ENCODE assay signal across 31 cellular contexts in genomic region chr4:73743825-73744602, GRCh38. TPM values are rescaled to one million over a fixed set of nuclear protein-coding genes. Genes with fewer than 3 reads are reported as not detected.
"Had no signal": no experiment of that assay in that cellular context is flagged by ENCODE, and none has a peak within 500 bp of the region (broad histone marks: within the 10 kb centered on the region; RNA-seq: fewer than 3 reads in every experiment).

No MANE protein-coding gene starts in this region.

- H3K4me1 Mint-ChIP-seq: activated T-helper 17 cell treated with anti-CD3 and anti-CD28 coated beads, Interleukin-2, amount 50 U/mL, for 72 hours; endodermal cell; mesothelial cell of epicardium; naive B cell; neural crest cell had no signal

- H3K4me3 Mint-ChIP-seq: activated CD4-positive, alpha-beta memory T cell treated with anti-CD3 and anti-CD28 coated beads for 36 hours; activated CD4-positive, alpha-beta T cell treated with anti-CD3 and anti-CD28 coated beads, Interleukin-2, amount 10 ng/mL, durations not matched to agents 24 days and 14 days; activated T-cell treated with anti-CD3 and anti-CD28 coated beads, Interleukin-2, amount 50 U/mL, for 4 hours; activated T-helper 17 cell treated with anti-CD3 and anti-CD28 coated beads, Interleukin-2, amount 50 U/mL, for 72 hours; endodermal cell; mesothelial cell of epicardium; naive B cell; neural crest cell; stimulated activated naive B cell treated with anti-CD40 and anti-IgM and Interleukin-4, amounts not matched to agents 10 μg/mL and 1 μg/mL and 100 μg/mL, for 72 hours; T-helper 1 cell treated with Interleukin-12 subunit alpha and Interleukin-12 subunit beta and Interleukin-4 antibody, amounts not matched to agents 30 μg/mL and 1 μg/mL, for 36 hours had no signal

- ATAC-seq: activated CD4-positive, CD25-positive, alpha-beta regulatory T cell treated with anti-CD3 and anti-CD28 coated beads, Interleukin-2, amount 50 U/mL, for 24 hours; activated T-cell treated with anti-CD3 and anti-CD28 coated beads, Interleukin-2, amount 50 U/mL, for 4 hours; activated T-helper 17 cell treated with anti-CD3 and anti-CD28 coated beads, Interleukin-2, amount 50 U/mL, for 72 hours; left cardiac atrium; left ventricle myocardium superior; right cardiac atrium; stimulated activated naive B cell treated with anti-CD40 and anti-IgM and Interleukin-4, amounts not matched to agents 10 μg/mL and 1 μg/mL and 100 μg/mL, for 72 hours had no signal

- H3K4me1 ChIP-seq: parathyroid adenoma, vagina had no signal

- H3K9me3 Mint-ChIP-seq: activated CD4-positive, alpha-beta T cell treated with anti-CD3 and anti-CD28 coated beads, Interleukin-2, amount 10 ng/mL, durations not matched to agents 24 days and 14 days; activated T-cell treated with anti-CD3 and anti-CD28 coated beads, Interleukin-2, amount 50 U/mL, for 4 hours; activated T-helper 17 cell treated with anti-CD3 and anti-CD28 coated beads, Interleukin-2, amount 50 U/mL, for 72 hours; T-helper 1 cell treated with Interleukin-12 subunit alpha and Interleukin-12 subunit beta and Interleukin-4 antibody, amounts not matched to agents 30 μg/mL and 1 μg/mL, for 36 hours had no signal

- H3K36me3 Mint-ChIP-seq: activated CD4-positive, alpha-beta memory T cell treated with anti-CD3 and anti-CD28 coated beads for 36 hours; mesothelial cell of epicardium; naive B cell; stimulated activated naive B cell treated with anti-CD40 and anti-IgM and Interleukin-4, amounts not matched to agents 10 μg/mL and 1 μg/mL and 100 μg/mL, for 72 hours had no signal

- DNase-seq: activated CD4-positive, alpha-beta memory T cell treated with anti-CD3 and anti-CD28 coated beads for 36 hours; activated CD4-positive, alpha-beta T cell treated with anti-CD3 and anti-CD28 coated beads, Interleukin-2, amount 10 ng/mL, durations not matched to agents 24 days and 14 days; activated CD8-positive, alpha-beta memory T cell treated with anti-CD3 and anti-CD28 coated beads, Interleukin-2, amount 50 U/mL, for 4 hours; activated gamma-delta T cell treated with Interleukin-2 at 50 U/mL for 16 hours; activated naive CD4-positive, alpha-beta T cell treated with anti-CD3 and anti-CD28 coated beads, Interleukin-2, amount 50 U/mL, for 16 hours; activated T-cell treated with anti-CD3 and anti-CD28 coated beads, Interleukin-2, amount 50 U/mL, for 4 hours; amniotic stem cell; central memory CD4-positive, alpha-beta T cell; endodermal cell; esophagus squamous epithelium; glutamatergic neuron; left cardiac atrium; left ventricle myocardium superior; naive B cell; occipital lobe; right cardiac atrium; stimulated activated CD4-positive, alpha-beta T cell treated with anti-CD3 and anti-CD28 coated beads, Interleukin-15, amount 100 ng/mL, for 24 hours; stimulated activated CD4-positive, alpha-beta T cell treated with anti-CD3 and anti-CD28 coated beads, Interleukin-2, amount 100 ng/mL, for 24 hours; stimulated activated naive B cell treated with anti-CD40 and anti-IgM and Interleukin-4, amounts not matched to agents 10 μg/mL and 1 μg/mL and 100 μg/mL, for 72 hours; stomach; T-helper 9 cell; thyroid gland; upper lobe of left lung; WERI-Rb-1 had no signal

- H3K4me3 ChIP-seq: esophagus squamous epithelium, stomach, thyroid gland, upper lobe of left lung, vagina had no signal

- H3K27ac Mint-ChIP-seq: activated CD4-positive, alpha-beta memory T cell treated with anti-CD3 and anti-CD28 coated beads for 36 hours; activated CD4-positive, alpha-beta T cell treated with anti-CD3 and anti-CD28 coated beads, Interleukin-2, amount 10 ng/mL, durations not matched to agents 24 days and 14 days; activated T-helper 17 cell treated with anti-CD3 and anti-CD28 coated beads, Interleukin-2, amount 50 U/mL, for 72 hours; endodermal cell; mesothelial cell of epicardium; naive B cell; stimulated activated naive B cell treated with anti-CD40 and anti-IgM and Interleukin-4, amounts not matched to agents 10 μg/mL and 1 μg/mL and 100 μg/mL, for 72 hours; T-helper 1 cell treated with Interleukin-12 subunit alpha and Interleukin-12 subunit beta and Interleukin-4 antibody, amounts not matched to agents 30 μg/mL and 1 μg/mL, for 36 hours had no signal

- H3K9me3 ChIP-seq: esophagus squamous epithelium, stomach, thyroid gland, upper lobe of left lung, vagina had no signal

- H3K36me3 ChIP-seq: esophagus squamous epithelium, stomach, thyroid gland, upper lobe of left lung, vagina, WERI-Rb-1 had no signal

- H3K27me3 Mint-ChIP-seq: activated CD4-positive, alpha-beta memory T cell treated with anti-CD3 and anti-CD28 coated beads for 36 hours; activated CD4-positive, alpha-beta T cell treated with anti-CD3 and anti-CD28 coated beads, Interleukin-2, amount 10 ng/mL, durations not matched to agents 24 days and 14 days had no signal

- H3K27me3 ChIP-seq: esophagus squamous epithelium, stomach, thyroid gland, upper lobe of left lung, vagina had no signal

- H3K27ac ChIP-seq: esophagus squamous epithelium, parathyroid adenoma, stomach, thyroid gland, upper lobe of left lung, vagina, WERI-Rb-1 had no signal

RNA-seq across cellular contexts. Expression of gene CXCL8, which starts 3.6 kb away (rescaled TPM):
- total RNA-seq: endodermal cell, neural crest cell had no signal
